In the genomic region with DNA sequence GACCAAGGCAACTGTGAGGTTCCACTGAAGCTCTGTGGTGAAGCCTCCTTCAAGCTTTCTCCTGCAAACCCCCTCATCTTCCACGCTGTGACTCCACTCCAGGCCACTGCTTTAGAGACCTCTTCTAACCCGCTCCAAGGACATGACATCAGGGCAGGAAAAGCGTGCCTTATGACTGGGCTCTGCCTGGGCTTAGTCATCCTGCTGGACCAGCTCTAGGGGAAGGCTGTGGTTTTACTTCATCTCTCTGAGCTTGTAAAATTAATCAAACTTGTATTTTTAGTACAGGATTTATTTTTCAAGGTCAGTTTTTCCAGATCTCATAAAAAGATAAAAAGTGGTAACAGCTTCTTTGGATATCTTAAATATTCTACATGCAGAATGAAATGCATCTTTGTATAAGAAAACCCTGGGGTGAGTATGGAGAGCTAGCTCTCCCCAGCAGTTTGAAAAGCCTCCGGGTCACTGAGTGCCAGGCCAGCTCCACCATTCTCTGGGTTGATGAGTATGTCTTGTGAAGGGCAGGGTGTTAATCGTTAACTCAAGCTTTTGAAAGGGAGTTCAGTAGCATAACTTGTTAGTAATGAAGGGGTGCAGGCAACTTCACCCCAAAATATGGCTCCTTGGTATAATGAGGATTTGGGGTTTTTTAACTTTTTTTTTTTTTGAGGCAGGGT, we compare ENCODE assay signal across 10 cellular contexts.
DNase-seq lines count a peak whose midpoint lies in the region; ATAC-seq and TF ChIP-seq lines count a peak whose summit lies in the region.
"Had no signal": no experiment of that assay in that cellular context is flagged by ENCODE, and none has a peak within 500 bp of the region (broad histone marks: within the 10 kb centered on the region; RNA-seq: fewer than 3 reads in every experiment).

No MANE protein-coding gene starts in this region.

- TF ChIP-seq CTCF in fibroblast of mammary gland (conservative IDR thresholded peaks at IDR 0.05; ENCODE audit: control insufficient read depth, insufficient read depth, low read depth, low read length): no peak
- no peak for TF ChIP-seq CTCF in retinal pigment epithelial cell (conservative IDR thresholded peaks at IDR 0.05; ENCODE audit: low read depth, low read length)

- ATAC-seq in SK-N-SH treated with all-trans-retinoic acid at 6 μM for 48 hours (peak; percentile 92), HG02938 (IDR thresholded peaks at IDR 0.05; ENCODE audit: unreplicated experiment) (no peak), HG03095 (IDR thresholded peaks at IDR 0.05; ENCODE audit: unreplicated experiment) (no peak)

- peak; percentile 78 for DNase-seq in GM04503 (ENCODE audit: low read depth)
- DNase-seq in fibroblast of mammary gland (ENCODE audit: low read depth): peak; percentile 92
- peak; percentile 58 for DNase-seq in retinal pigment epithelial cell (ENCODE audit: low read depth)
- no peak for DNase-seq in stimulated activated CD4-positive, alpha-beta T cell treated with anti-CD3 and anti-CD28 coated beads, Interleukin-1b, Interleukin-23, amount 100 ng/mL, for 48 hours
- DNase-seq in NCI-H1417 (lab: John Stamatoyannopoulos, UW): no peak
- DNase-seq: NCI-H1436, T-helper 2 cell had no signal

- no peak overlapping the region for H3K4me3 ChIP-seq in fibroblast of mammary gland (ENCODE audit: control insufficient read depth, low read depth, low read length)
- H3K4me3 ChIP-seq in retinal pigment epithelial cell (ENCODE audit: low read length): no peak overlapping the region

TF ChIP-seq in SK-N-SH treated with all-trans-retinoic acid at 6 μM for 48 hours, 23 proteins besides CTCF, POLR2A, EP300 and RAD21:
- TF ChIP-seq OSR1 (CRISPR knock-in tag; IDR thresholded peaks at IDR 0.05) (no peak), ZNF565 (CRISPR knock-in tag; conservative IDR thresholded peaks at IDR 0.05; ENCODE audit: low read depth) (no peak), BACH2 (CRISPR knock-in tag; IDR thresholded peaks at IDR 0.05; ENCODE audit: borderline replicate concordance) (no peak), ZNF70 (CRISPR knock-in tag; IDR thresholded peaks at IDR 0.05) (no peak), CREB5 (CRISPR knock-in tag; IDR thresholded peaks at IDR 0.05; ENCODE audit: low read depth) (no peak), ZC3H10 (CRISPR knock-in tag; IDR thresholded peaks at IDR 0.05) (no peak), RARB (CRISPR knock-in tag; IDR thresholded peaks at IDR 0.05) (no peak), CSDC2 (CRISPR knock-in tag; IDR thresholded peaks at IDR 0.05) (no peak), PPARA (CRISPR knock-in tag; IDR thresholded peaks at IDR 0.05; ENCODE audit: borderline replicate concordance) (no peak), ZFP30 (CRISPR knock-in tag; IDR thresholded peaks at IDR 0.05) (no peak), SNAI2 (CRISPR knock-in tag; IDR thresholded peaks at IDR 0.05) (no peak), POU6F1 (CRISPR knock-in tag; IDR thresholded peaks at IDR 0.05; ENCODE audit: borderline replicate concordance, low read depth) (no peak)
- TF ChIP-seq, protein P1, sequence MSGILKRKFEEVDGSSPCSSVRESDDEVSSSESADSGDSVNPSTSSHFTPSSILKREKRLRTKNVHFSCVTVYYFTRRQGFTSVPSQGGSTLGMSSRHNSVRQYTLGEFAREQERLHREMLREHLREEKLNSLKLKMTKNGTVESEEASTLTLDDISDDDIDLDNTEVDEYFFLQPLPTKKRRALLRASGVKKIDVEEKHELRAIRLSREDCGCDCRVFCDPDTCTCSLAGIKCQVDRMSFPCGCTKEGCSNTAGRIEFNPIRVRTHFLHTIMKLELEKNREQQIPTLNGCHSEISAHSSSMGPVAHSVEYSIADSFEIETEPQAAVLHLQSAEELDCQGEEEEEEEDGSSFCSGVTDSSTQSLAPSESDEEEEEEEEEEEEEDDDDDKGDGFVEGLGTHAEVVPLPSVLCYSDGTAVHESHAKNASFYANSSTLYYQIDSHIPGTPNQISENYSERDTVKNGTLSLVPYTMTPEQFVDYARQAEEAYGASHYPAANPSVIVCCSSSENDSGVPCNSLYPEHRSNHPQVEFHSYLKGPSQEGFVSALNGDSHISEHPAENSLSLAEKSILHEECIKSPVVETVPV (CRISPR knock-in tag; IDR thresholded peaks at IDR 0.05): no peak

Comparison
In these comparisons a context has a peak if more than half of its experiments do, and no peak if none do; other contexts are left out.
1. DNase-seq: peak in GM04503 (single experiment), fibroblast of mammary gland (single experiment) and retinal pigment epithelial cell (single experiment); none in stimulated activated CD4-positive, alpha-beta T cell treated with anti-CD3 and anti-CD28 coated beads, Interleukin-1b, Interleukin-23, amount 100 ng/mL, for 48 hours (single experiment) and NCI-H1417 (0 of 3).